In genomic region chr6:168091381-168092264, GRCh38 we compare ENCODE assay signal across 18 cellular contexts. TPM values are rescaled to one million over a fixed set of nuclear protein-coding genes. Genes with fewer than 3 reads are reported as not detected.
DNase-seq lines count a peak whose midpoint lies in the region; ATAC-seq and TF ChIP-seq lines count a peak whose summit lies in the region.
"Had no signal": no experiment of that assay in that cellular context is flagged by ENCODE, and none has a peak within 500 bp of the region (broad histone marks: within the 10 kb centered on the region; RNA-seq: fewer than 3 reads in every experiment).

No MANE protein-coding gene starts in this region.

- no peak for ATAC-seq in right lobe of liver
- no peak for ATAC-seq in upper lobe of right lung
- ATAC-seq: HCT116 had no signal

- TF ChIP-seq CTCF in right lobe of liver (IDR thresholded peaks at IDR 0.05) (no peak), spleen (IDR thresholded peaks at IDR 0.05 in 8 of 11, conservative IDR thresholded peaks at IDR 0.05 in 3 of 11) (no peak), upper lobe of right lung (IDR thresholded peaks at IDR 0.05) (no peak)

- H3K27me3 ChIP-seq in right lobe of liver, result no peaks in the 10 kb centered on the region
- no peaks in the 10 kb centered on the region for H3K27me3 ChIP-seq in spleen (replicated peaks in 1 of 7)
- H3K27me3 ChIP-seq in upper lobe of right lung, result no peaks in the 10 kb centered on the region

- intact Hi-C loops in right lobe of liver (cut with DNase I), result no loop called here
- intact Hi-C loops in spleen (cut with DNase I; ENCODE audit: low total_unique reads), result no loop called here
- intact Hi-C loops in upper lobe of right lung (cut with DNase I), result no loop called here

- 94% methylated on average over 2 of the region's 28 CpGs for WGBS in right lobe of liver (ENCODE audit: insufficient coverage, low coverage, low lambda C conversion rate, missing lambda C conversion rate)
- 85 to 93% (median 88%) methylated on average over 13 to 28 of the region's 28 CpGs for WGBS in spleen, 5 donors

- H3K4me1 ChIP-seq in right lobe of liver, result no peaks in the 10 kb centered on the region
- H3K4me1 ChIP-seq in spleen, result peaks cover 0 to 10% (median 2%) of the 10 kb centered on the region in 6 donors
- no peaks in the 10 kb centered on the region for H3K4me1 ChIP-seq in upper lobe of right lung

- H3K4me3 ChIP-seq in right lobe of liver (no peak overlapping the region), spleen (no peak overlapping the region), upper lobe of right lung (no peak overlapping the region)
- H3K4me3 ChIP-seq: BLaER1 treated with 17β-estradiol and CSF1 and Interleukin-3, amounts not matched to agents 10 nM and 100 nM had no signal

- DNase-seq in NCI-H748 (lab: John Stamatoyannopoulos, UW; ENCODE audit: unreplicated experiment) (peak; percentile 10), NCI-H748 treated with DMSO at 0.1 percent for 48 hours (lab: John Stamatoyannopoulos, UW) (no peak), NCI-H2029 treated with DMSO at 0.1 percent for 48 hours (lab: John Stamatoyannopoulos, UW) (peak; percentile 50), right lobe of liver (peak in 2 of 3 donors; percentile 6 to 34), spleen (peak; percentile 73), upper lobe of right lung (no peak), NCI-H226 (no peak)
- no peak for DNase-seq in stimulated activated CD4-positive, alpha-beta T cell treated with anti-CD3 and anti-CD28 coated beads, Interleukin-12 subunit alpha, Interleukin-12 subunit beta, amount 100 ng/mL, for 4 hours
- DNase-seq: 8988T, NCI-H1105 treated with DMSO at 0.1 percent for 48 hours, NCI-H1694 treated with DMSO at 0.1 percent for 48 hours, NCI-H446 treated with DMSO at 0.1 percent for 48 hours had no signal

- H3K9me3 ChIP-seq in right lobe of liver (no peaks in the 10 kb centered on the region), spleen (peaks cover 0 to 12% (median 9%) of the 10 kb centered on the region in 8 donors), upper lobe of right lung (no peaks in the 10 kb centered on the region)

- H3K27ac ChIP-seq in right lobe of liver, result no peak overlapping the region
- H3K27ac ChIP-seq in spleen, result no peak overlapping the region
- no peak overlapping the region for H3K27ac ChIP-seq in upper lobe of right lung
- H3K27ac ChIP-seq: BLaER1 treated with 17β-estradiol and CSF1 and Interleukin-3, amounts not matched to agents 10 nM and 100 nM had no signal

- TF ChIP-seq POLR2A in right lobe of liver (IDR thresholded peaks at IDR 0.05) (no peak), spleen (IDR thresholded peaks at IDR 0.05) (no peak)

- H3K36me3 ChIP-seq in right lobe of liver (no peaks in the 10 kb centered on the region), spleen (no peaks in the 10 kb centered on the region), upper lobe of right lung (no peaks in the 10 kb centered on the region)
- H3K36me3 ChIP-seq: BLaER1 treated with 17β-estradiol and CSF1 and Interleukin-3, amounts not matched to agents 10 nM and 100 nM had no signal

RNA-seq across cellular contexts. Expression of gene FRMD1, which starts 12.6 kb away (rescaled TPM):
- under 1 TPM in 5 of 6 experiments, not detected in 1; 0.07 to 0.23 (median 0.12) TPM for total RNA-seq in right lobe of liver
- total RNA-seq in spleen, result 1 to 10 TPM in 6 of 7 donors, under 1 TPM in 1; 0.59 to 9.5 (median 1.5) TPM
- 1 to 10 TPM in 1 of 3 donors, under 1 TPM in 2; 0.14 to 3.1 (median 0.33) TPM for polyA plus RNA-seq in spleen
- 0.09 TPM for total RNA-seq in upper lobe of right lung
- total RNA-seq: HT1080, LHCN-M2, RPMI7951 had no signal
- polyA plus RNA-seq: IgD-negative memory B cell had no signal

Comparison
In these comparisons a context has a peak if more than half of its experiments do, and no peak if none do; other contexts are left out.
1. DNase-seq: peak in NCI-H748 (single experiment), NCI-H2029 treated with DMSO at 0.1 percent for 48 hours (single experiment), right lobe of liver (2 of 3) and spleen (single experiment); none in NCI-H748 treated with DMSO at 0.1 percent for 48 hours (single experiment), upper lobe of right lung (single experiment), NCI-H226 (single experiment) and stimulated activated CD4-positive, alpha-beta T cell treated with anti-CD3 and anti-CD28 coated beads, Interleukin-12 subunit alpha, Interleukin-12 subunit beta, amount 100 ng/mL, for 4 hours (single experiment).